In the genomic region with DNA sequence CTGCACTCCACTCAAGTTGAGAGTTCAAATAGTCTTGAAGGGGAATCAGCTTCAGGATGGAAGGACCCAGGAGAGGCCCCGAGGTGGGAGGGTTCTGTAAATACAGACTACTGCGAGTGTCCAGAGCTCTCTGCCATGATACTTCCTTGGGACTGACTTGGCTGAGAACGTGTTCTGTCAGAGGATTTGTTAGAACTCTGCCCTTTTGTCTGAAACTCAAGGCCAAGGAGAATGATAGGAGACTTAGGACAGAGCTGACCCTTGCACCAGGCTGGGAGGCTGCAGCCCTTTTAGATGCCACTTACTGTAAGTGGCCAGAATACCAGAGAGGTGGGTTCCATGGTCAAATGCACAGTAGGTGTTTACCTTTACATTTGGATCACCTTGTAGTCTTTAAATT, we compare ENCODE assay signal across 1 cellular context.
A peak's percentile ranks its signal among the peaks of the same experiment; 100 is the strongest.
TF ChIP-seq lines count a peak whose summit lies in the region.

No MANE protein-coding gene starts in this region.

TF ChIP-seq in GM12878, 131 proteins besides CTCF, POLR2A, EP300 and RAD21:
- peak; percentile 51; the same call in 1 of the 2 replicates for TF ChIP-seq POLR2AphosphoS5 (IDR thresholded peaks at IDR 0.05; ENCODE audit: low read length)
- no peak for TF ChIP-seq DPF2 (IDR thresholded peaks at IDR 0.05)
